ENCODE assay signal across 2 cellular contexts in genomic region chr16:77679901-77680300, GRCh38.
TF ChIP-seq lines count a peak whose summit lies in the region.

No MANE protein-coding gene starts in this region.

TF ChIP-seq in HCT116, 20 proteins besides CTCF, POLR2A, EP300 and RAD21:
- no peak for TF ChIP-seq CBX3 (IDR thresholded peaks at IDR 0.05; ENCODE audit: low read depth)
- TF ChIP-seq JUND (IDR thresholded peaks at IDR 0.05) = no peak
- TF ChIP-seq ZNF274 (IDR thresholded peaks at IDR 0.05; ENCODE audit: low read depth, low read length) = no peak
- TF ChIP-seq ZFX (IDR thresholded peaks at IDR 0.05) = no peak
- no peak for TF ChIP-seq ELF1 (IDR thresholded peaks at IDR 0.05; ENCODE audit: borderline replicate concordance, low read depth)
- TF ChIP-seq YY1 (IDR thresholded peaks at IDR 0.05; ENCODE audit: extremely low read depth, insufficient replicate concordance, low read depth, low read length) = no peak
- no peak for TF ChIP-seq POLR2AphosphoS5 (IDR thresholded peaks at IDR 0.05; ENCODE audit: low read depth, low read length)
- TF ChIP-seq EZH2 (IDR thresholded peaks at IDR 0.05) = no peak
- TF ChIP-seq, protein P1, sequence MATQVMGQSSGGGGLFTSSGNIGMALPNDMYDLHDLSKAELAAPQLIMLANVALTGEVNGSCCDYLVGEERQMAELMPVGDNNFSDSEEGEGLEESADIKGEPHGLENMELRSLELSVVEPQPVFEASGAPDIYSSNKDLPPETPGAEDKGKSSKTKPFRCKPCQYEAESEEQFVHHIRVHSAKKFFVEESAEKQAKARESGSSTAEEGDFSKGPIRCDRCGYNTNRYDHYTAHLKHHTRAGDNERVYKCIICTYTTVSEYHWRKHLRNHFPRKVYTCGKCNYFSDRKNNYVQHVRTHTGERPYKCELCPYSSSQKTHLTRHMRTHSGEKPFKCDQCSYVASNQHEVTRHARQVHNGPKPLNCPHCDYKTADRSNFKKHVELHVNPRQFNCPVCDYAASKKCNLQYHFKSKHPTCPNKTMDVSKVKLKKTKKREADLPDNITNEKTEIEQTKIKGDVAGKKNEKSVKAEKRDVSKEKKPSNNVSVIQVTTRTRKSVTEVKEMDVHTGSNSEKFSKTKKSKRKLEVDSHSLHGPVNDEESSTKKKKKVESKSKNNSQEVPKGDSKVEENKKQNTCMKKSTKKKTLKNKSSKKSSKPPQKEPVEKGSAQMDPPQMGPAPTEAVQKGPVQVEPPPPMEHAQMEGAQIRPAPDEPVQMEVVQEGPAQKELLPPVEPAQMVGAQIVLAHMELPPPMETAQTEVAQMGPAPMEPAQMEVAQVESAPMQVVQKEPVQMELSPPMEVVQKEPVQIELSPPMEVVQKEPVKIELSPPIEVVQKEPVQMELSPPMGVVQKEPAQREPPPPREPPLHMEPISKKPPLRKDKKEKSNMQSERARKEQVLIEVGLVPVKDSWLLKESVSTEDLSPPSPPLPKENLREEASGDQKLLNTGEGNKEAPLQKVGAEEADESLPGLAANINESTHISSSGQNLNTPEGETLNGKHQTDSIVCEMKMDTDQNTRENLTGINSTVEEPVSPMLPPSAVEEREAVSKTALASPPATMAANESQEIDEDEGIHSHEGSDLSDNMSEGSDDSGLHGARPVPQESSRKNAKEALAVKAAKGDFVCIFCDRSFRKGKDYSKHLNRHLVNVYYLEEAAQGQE (IDR thresholded peaks at IDR 0.05; ENCODE audit: low read depth) = no peak
- TF ChIP-seq TCF7L2 (IDR thresholded peaks at IDR 0.05; ENCODE audit: borderline replicate concordance, extremely low read depth, insufficient read depth, insufficient read length) = no peak
- no peak for TF ChIP-seq EGR1 (IDR thresholded peaks at IDR 0.05; ENCODE audit: low read depth)
- TF ChIP-seq, protein P2, sequence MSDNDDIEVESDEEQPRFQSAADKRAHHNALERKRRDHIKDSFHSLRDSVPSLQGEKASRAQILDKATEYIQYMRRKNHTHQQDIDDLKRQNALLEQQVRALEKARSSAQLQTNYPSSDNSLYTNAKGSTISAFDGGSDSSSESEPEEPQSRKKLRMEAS (IDR thresholded peaks at IDR 0.05) = no peak
- TF ChIP-seq EZH2phosphoT487 (IDR thresholded peaks at IDR 0.05; ENCODE audit: borderline replicate concordance) = no peak
- TF ChIP-seq, protein P3, sequence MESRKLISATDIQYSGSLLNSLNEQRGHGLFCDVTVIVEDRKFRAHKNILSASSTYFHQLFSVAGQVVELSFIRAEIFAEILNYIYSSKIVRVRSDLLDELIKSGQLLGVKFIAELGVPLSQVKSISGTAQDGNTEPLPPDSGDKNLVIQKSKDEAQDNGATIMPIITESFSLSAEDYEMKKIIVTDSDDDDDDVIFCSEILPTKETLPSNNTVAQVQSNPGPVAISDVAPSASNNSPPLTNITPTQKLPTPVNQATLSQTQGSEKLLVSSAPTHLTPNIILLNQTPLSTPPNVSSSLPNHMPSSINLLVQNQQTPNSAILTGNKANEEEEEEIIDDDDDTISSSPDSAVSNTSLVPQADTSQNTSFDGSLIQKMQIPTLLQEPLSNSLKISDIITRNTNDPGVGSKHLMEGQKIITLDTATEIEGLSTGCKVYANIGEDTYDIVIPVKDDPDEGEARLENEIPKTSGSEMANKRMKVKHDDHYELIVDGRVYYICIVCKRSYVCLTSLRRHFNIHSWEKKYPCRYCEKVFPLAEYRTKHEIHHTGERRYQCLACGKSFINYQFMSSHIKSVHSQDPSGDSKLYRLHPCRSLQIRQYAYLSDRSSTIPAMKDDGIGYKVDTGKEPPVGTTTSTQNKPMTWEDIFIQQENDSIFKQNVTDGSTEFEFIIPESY (IDR thresholded peaks at IDR 0.05; ENCODE audit: extremely low read depth, insufficient replicate concordance, low read length) = no peak
- no peak for TF ChIP-seq SRF (IDR thresholded peaks at IDR 0.05; ENCODE audit: low read depth)
- no peak for TF ChIP-seq SP1 (IDR thresholded peaks at IDR 0.05; ENCODE audit: low read depth)

TF ChIP-seq in GM12878, 131 proteins besides CTCF, POLR2A, EP300 and RAD21:
- TF ChIP-seq E4F1 (IDR thresholded peaks at IDR 0.05; ENCODE audit: borderline replicate concordance, partially characterized antibody) (peak; percentile 66), CBX3 (IDR thresholded peaks at IDR 0.05; ENCODE audit: borderline replicate concordance, low read depth) (no peak)
TF ChIP-seq in GM12878: peak in this region for 1.
